Comparison of ENCODE assay signal across 15 cellular contexts in genomic region chr10:94680544-94680943, GRCh38. TPM values are rescaled to one million over a fixed set of nuclear protein-coding genes. Genes with fewer than 3 reads are reported as not detected.
DNase-seq lines count a peak whose midpoint lies in the region; ATAC-seq, FAIRE-seq and TF ChIP-seq lines count a peak whose summit lies in the region.
"Had no signal": no experiment of that assay in that cellular context is flagged by ENCODE, and none has a peak within 500 bp of the region (broad histone marks: within the 10 kb centered on the region; RNA-seq: fewer than 3 reads in every experiment).

No MANE protein-coding gene starts in this region.

- CTCF ChIA-PET in activated CD4-positive, alpha-beta memory T cell treated with anti-CD3 and anti-CD28 coated beads for 36 hours (lab: Charles Lee) = no interaction called here
- CTCF ChIA-PET in HEK293T (lab: Yijun Ruan, JAX) = no interaction called here

- peak; percentile 96 for FAIRE-seq in RCC 7860 (lab: Jason Lieb, UNC)

- no peak overlapping the region for H3K4me3 Mint-ChIP-seq in activated CD4-positive, alpha-beta memory T cell treated with anti-CD3 and anti-CD28 coated beads for 36 hours
- no peak overlapping the region for H3K4me3 Mint-ChIP-seq in stimulated activated naive CD8-positive, alpha-beta T cell treated with anti-CD3 and anti-CD28 coated beads, Interleukin-15, amount 100 ng/mL, for 72 hours
- H3K4me3 Mint-ChIP-seq: natural killer cell had no signal

- H3K27ac ChIP-seq in SJCRH30 = no peak overlapping the region
- H3K27ac ChIP-seq: ascending aorta, thoracic aorta had no signal

- POLR2A ChIA-PET in activated CD4-positive, alpha-beta memory T cell treated with anti-CD3 and anti-CD28 coated beads for 36 hours (lab: Charles Lee) = no interaction called here
- POLR2A ChIA-PET in HEK293T (lab: Yijun Ruan, JAX) = no interaction called here

- in situ Hi-C loops in Caki2 (cut with HindIII; ENCODE audit: low pct_unique_long_range_greater_than_20kb, low sequenced_read_pairs) = no loop called here

- H3K4me3 ChIP-seq in SJCRH30 = no peak overlapping the region
- H3K4me3 ChIP-seq: ascending aorta, thoracic aorta had no signal

- no peaks in the 10 kb centered on the region for H3K36me3 Mint-ChIP-seq in activated CD4-positive, alpha-beta memory T cell treated with anti-CD3 and anti-CD28 coated beads for 36 hours
- H3K36me3 Mint-ChIP-seq: natural killer cell had no signal

- no peaks in the 10 kb centered on the region for H3K4me1 ChIP-seq in SJCRH30
- H3K4me1 ChIP-seq: ascending aorta had no signal

- no peaks in the 10 kb centered on the region for H3K9me3 ChIP-seq in SJCRH30 (replicated peaks)
- H3K9me3 ChIP-seq: thoracic aorta had no signal

- H3K27me3 Mint-ChIP-seq in activated CD4-positive, alpha-beta memory T cell treated with anti-CD3 and anti-CD28 coated beads for 36 hours = no peaks in the 10 kb centered on the region
- H3K27me3 Mint-ChIP-seq in stimulated activated naive CD8-positive, alpha-beta T cell treated with anti-CD3 and anti-CD28 coated beads, Interleukin-15, amount 100 ng/mL, for 72 hours = no peaks in the 10 kb centered on the region

- no peaks in the 10 kb centered on the region for H3K36me3 ChIP-seq in SJCRH30
- H3K36me3 ChIP-seq: ascending aorta, thoracic aorta had no signal

- peak; percentile 56 for ATAC-seq in HG02840 (IDR thresholded peaks at IDR 0.05; ENCODE audit: low FRiP score, unreplicated experiment)
- ATAC-seq in stimulated activated naive CD8-positive, alpha-beta T cell treated with anti-CD3 and anti-CD28 coated beads, Interleukin-15, amount 100 ng/mL, for 72 hours = no peak
- ATAC-seq: natural killer cell had no signal

- H3K27ac Mint-ChIP-seq in activated CD4-positive, alpha-beta memory T cell treated with anti-CD3 and anti-CD28 coated beads for 36 hours = no peak overlapping the region
- H3K27ac Mint-ChIP-seq in stimulated activated naive CD8-positive, alpha-beta T cell treated with anti-CD3 and anti-CD28 coated beads, Interleukin-15, amount 100 ng/mL, for 72 hours = no peak overlapping the region
- H3K27ac Mint-ChIP-seq: natural killer cell had no signal

- H3K27me3 ChIP-seq in SJCRH30 = no peaks in the 10 kb centered on the region
- H3K27me3 ChIP-seq: ascending aorta had no signal

- H3K9me3 Mint-ChIP-seq in activated CD4-positive, alpha-beta memory T cell treated with anti-CD3 and anti-CD28 coated beads for 36 hours = no peaks in the 10 kb centered on the region
- H3K9me3 Mint-ChIP-seq in stimulated activated naive CD8-positive, alpha-beta T cell treated with anti-CD3 and anti-CD28 coated beads, Interleukin-15, amount 100 ng/mL, for 72 hours = peaks cover 0 to 4% of the 10 kb centered on the region in 2 donors

- DNase-seq in Caki2 (ENCODE audit: low read depth) (peak; percentile 84), RCC 7860 (ENCODE audit: low spot score) (peak; percentile 74), kidney tubule cell (ENCODE audit: low spot score) (peak; percentile 92), SJCRH30 (no peak), HEK293T (ENCODE audit: extremely low spot score) (no peak)
- DNase-seq in activated CD4-positive, alpha-beta memory T cell treated with anti-CD3 and anti-CD28 coated beads for 36 hours = no peak
- no peak for DNase-seq in stimulated activated naive CD8-positive, alpha-beta T cell treated with anti-CD3 and anti-CD28 coated beads, Interleukin-15, amount 100 ng/mL, for 72 hours
- DNase-seq: activated CD8-positive, alpha-beta memory T cell treated with anti-CD3 and anti-CD28 coated beads, Interleukin-2, amount 50 U/mL, for 4 hours; EL; natural killer cell; SHP77 treated with DMSO at 0.1 percent for 48 hours had no signal

- intact Hi-C loops in activated CD4-positive, alpha-beta memory T cell treated with anti-CD3 and anti-CD28 coated beads for 36 hours (cut with micrococcal nuclease) = no loop called here

- H3K4me1 Mint-ChIP-seq in activated CD4-positive, alpha-beta memory T cell treated with anti-CD3 and anti-CD28 coated beads for 36 hours (ENCODE audit: low read depth) = no peaks in the 10 kb centered on the region
- H3K4me1 Mint-ChIP-seq in stimulated activated naive CD8-positive, alpha-beta T cell treated with anti-CD3 and anti-CD28 coated beads, Interleukin-15, amount 100 ng/mL, for 72 hours = no peaks in the 10 kb centered on the region
- H3K4me1 Mint-ChIP-seq: natural killer cell had no signal

TF ChIP-seq in HEK293T, 16 proteins besides CTCF, POLR2A, EP300 and RAD21:
- TF ChIP-seq NFRKB (IDR thresholded peaks at IDR 0.05) = no peak
- no peak for TF ChIP-seq L3MBTL2 (conservative IDR thresholded peaks at IDR 0.05)
- TF ChIP-seq FOXM1 (IDR thresholded peaks at IDR 0.05; ENCODE audit: borderline replicate concordance) = no peak
- TF ChIP-seq ARNT (IDR thresholded peaks at IDR 0.05) = no peak
- no peak for TF ChIP-seq SUZ12 (IDR thresholded peaks at IDR 0.05)
- TF ChIP-seq BHLHE40 (IDR thresholded peaks at IDR 0.05; ENCODE audit: borderline replicate concordance) = no peak
- TF ChIP-seq LEF1 (IDR thresholded peaks at IDR 0.05; ENCODE audit: borderline replicate concordance) = no peak
- TF ChIP-seq PKNOX1 (IDR thresholded peaks at IDR 0.05) = no peak
- no peak for TF ChIP-seq FOXK2 (IDR thresholded peaks at IDR 0.05)
- TF ChIP-seq ZNF384 (IDR thresholded peaks at IDR 0.05) = no peak
- no peak for TF ChIP-seq ELF4 (IDR thresholded peaks at IDR 0.05)
- TF ChIP-seq FOXA1 (IDR thresholded peaks at IDR 0.05) = no peak
- TF ChIP-seq CTBP1 (IDR thresholded peaks at IDR 0.05; ENCODE audit: borderline replicate concordance) = no peak
- TF ChIP-seq TARDBP (IDR thresholded peaks at IDR 0.05) = no peak
- no peak for TF ChIP-seq HDGF (IDR thresholded peaks at IDR 0.05; ENCODE audit: borderline replicate concordance)
- no peak for TF ChIP-seq SP1 (IDR thresholded peaks at IDR 0.05)

RNA-seq across cellular contexts. Expression of gene CYP2C18, which starts 3.0 kb away (rescaled TPM):
- not detected in 2 replicates for total RNA-seq in Caki2 (2014; rRNA removed; shearing (Covaris generic); ENCODE audit: low replicate concordance)
- total RNA-seq in activated CD4-positive, alpha-beta memory T cell treated with anti-CD3 and anti-CD28 coated beads for 36 hours = under 1 TPM; 0.27 to 0.71 TPM
- not detected in 2 replicates for total RNA-seq in SJCRH30 (2014; rRNA removed; shearing (Covaris generic))
- total RNA-seq: ascending aorta, LHCN-M2, natural killer cell, thoracic aorta had no signal

Comparison
In these comparisons a context has a peak if more than half of its experiments do, and no peak if none do; other contexts are left out.
1. DNase-seq: peak in Caki2 (single experiment), RCC 7860 (single experiment) and kidney tubule cell (single experiment); none in activated CD4-positive, alpha-beta memory T cell treated with anti-CD3 and anti-CD28 coated beads for 36 hours (single experiment), SJCRH30 (0 of 2), HEK293T (single experiment) and stimulated activated naive CD8-positive, alpha-beta T cell treated with anti-CD3 and anti-CD28 coated beads, Interleukin-15, amount 100 ng/mL, for 72 hours (0 of 2).